ENCODE assay signal across 14 cellular contexts in genomic region chr6:121764493-121764892, GRCh38.
DNase-seq lines count a peak whose midpoint lies in the region; ATAC-seq and TF ChIP-seq lines count a peak whose summit lies in the region.
"Had no signal": no experiment of that assay in that cellular context is flagged by ENCODE, and none has a peak within 500 bp of the region (broad histone marks: within the 10 kb centered on the region; RNA-seq: fewer than 3 reads in every experiment).

No MANE protein-coding gene starts in this region.

- ATAC-seq in GM21825 (IDR thresholded peaks at IDR 0.05; ENCODE audit: unreplicated experiment) (peak; percentile 77), HG03097 (IDR thresholded peaks at IDR 0.05; ENCODE audit: low FRiP score, unreplicated experiment) (peak; percentile 75)
- ATAC-seq: left lobe of liver had no signal

- no peak overlapping the region for H3K4me3 Mint-ChIP-seq in neural progenitor cell
- H3K4me3 Mint-ChIP-seq: CD4-positive, alpha-beta memory T cell; endodermal cell had no signal

- TF ChIP-seq CTCF in neural progenitor cell (IDR thresholded peaks at IDR 0.05), result no peak
- TF ChIP-seq CTCF in GM10248 (IDR thresholded peaks at IDR 0.05; ENCODE audit: control extremely low read depth, extremely low read depth, low read depth, missing control alignments), result no peak

- H3K36me3 Mint-ChIP-seq in neural progenitor cell, result no peaks in the 10 kb centered on the region
- H3K36me3 Mint-ChIP-seq: CD4-positive, alpha-beta memory T cell had no signal

- H3K9ac ChIP-seq in neural progenitor cell, result no peak overlapping the region

- no peaks in the 10 kb centered on the region for H3K27me3 ChIP-seq in neural progenitor cell

- no peak overlapping the region for H3K4me3 ChIP-seq in neural progenitor cell

- H3K36me3 ChIP-seq in neural progenitor cell, result no peaks in the 10 kb centered on the region

- H3F3A ChIP-seq in neural progenitor cell (ENCODE audit: low read depth), result no peaks in the 10 kb centered on the region

- no peaks in the 10 kb centered on the region for H4K20me1 ChIP-seq in neural progenitor cell (ENCODE audit: low read depth)

- no peaks in the 10 kb centered on the region for H3K79me2 ChIP-seq in neural progenitor cell (ENCODE audit: low read depth)

- no peaks in the 10 kb centered on the region for H3K27me3 Mint-ChIP-seq in neural progenitor cell (ENCODE audit: insufficient read depth, low read depth)
- H3K27me3 Mint-ChIP-seq: CD4-positive, alpha-beta memory T cell had no signal

- H3K4me2 ChIP-seq in neural progenitor cell, result no peak overlapping the region

- POLR2A ChIA-PET in GM10248 (lab: Yijun Ruan, JAX), result no interaction called here

- peak overlapping the region; percentile 5 for H2AFZ ChIP-seq in neural progenitor cell (replicated peaks)

- H3K9me3 ChIP-seq in neural progenitor cell (ENCODE audit: low read depth), result no peaks in the 10 kb centered on the region

- DNase-seq in GM19240 (ENCODE audit: insufficient read length, low spot score) (peak; percentile 1), neural progenitor cell (ENCODE audit: low spot score) (no peak), SIG-M5 (lab: John Stamatoyannopoulos, UW) (no peak), GM10248 (ENCODE audit: extremely low spot score) (no peak), NCI-H1092 treated with DMSO at 0.1 percent for 48 hours (lab: John Stamatoyannopoulos, UW) (no peak)
- DNase-seq: activated CD4-positive, alpha-beta T cell treated with anti-CD3 and anti-CD28 coated beads, Interleukin-2, amount 50 U/mL, for 48 hours; activated effector memory CD4-positive, alpha-beta T cell treated with anti-CD3 and anti-CD28 coated beads, Interleukin-2, amount 50 U/mL, for 16 hours; CD4-positive, alpha-beta memory T cell; endodermal cell; head of caudate nucleus; NCI-H1105 had no signal

- H3K4me1 ChIP-seq in neural progenitor cell, result peaks cover 5% of the 10 kb centered on the region

- H3K27ac ChIP-seq in neural progenitor cell, result no peak overlapping the region

- CTCF ChIA-PET in GM10248 (lab: Yijun Ruan, JAX), result no interaction called here

- H3K27ac Mint-ChIP-seq in neural progenitor cell, result no peak overlapping the region
- H3K27ac Mint-ChIP-seq: CD4-positive, alpha-beta memory T cell; endodermal cell had no signal

- peaks cover 10% of the 10 kb centered on the region for H3K9me3 Mint-ChIP-seq in neural progenitor cell

- no peaks in the 10 kb centered on the region for H3K4me1 Mint-ChIP-seq in neural progenitor cell
- H3K4me1 Mint-ChIP-seq: CD4-positive, alpha-beta memory T cell had no signal
